In genomic region chr11:112558691-112559090, GRCh38 we compare ENCODE assay signal across 12 cellular contexts.
"Had no signal": no experiment of that assay in that cellular context is flagged by ENCODE, and none has a peak within 500 bp of the region (broad histone marks: within the 10 kb centered on the region; RNA-seq: fewer than 3 reads in every experiment).

No MANE protein-coding gene starts in this region.

- H3K9me3 ChIP-seq: body of pancreas, left lung, pancreas had no signal

- H3K36me3 ChIP-seq: left lung, neural progenitor cell, pancreas, WERI-Rb-1 had no signal

- H3K27me3 ChIP-seq: body of pancreas, left lung, neural progenitor cell, pancreas had no signal

- ATAC-seq: activated naive CD8-positive, alpha-beta T cell treated with anti-CD3 and anti-CD28 coated beads, Interleukin-2, amount 50 U/mL, for 24 hours; body of pancreas; left lung; pancreas; stimulated activated memory B cell treated with anti-CD40 and anti-IgM and Interleukin-4, amounts not matched to agents 10 μg/mL and 1 μg/mL and 100 μg/mL, for 72 hours had no signal

- H3K4me1 ChIP-seq: body of pancreas, left lung, neural progenitor cell, pancreas had no signal

- H3K4me3 ChIP-seq: body of pancreas, left lung, neural progenitor cell, pancreas had no signal

- H3K9ac ChIP-seq: neural progenitor cell had no signal

- H2AFZ ChIP-seq: neural progenitor cell had no signal

- H3K4me2 ChIP-seq: neural progenitor cell had no signal

- DNase-seq: activated CD4-positive, alpha-beta T cell treated with anti-CD3 and anti-CD28 coated beads, Interleukin-2, amount 50 U/mL, for 48 hours; activated naive CD4-positive, alpha-beta T cell treated with anti-CD3 and anti-CD28 coated beads for 36 hours; activated naive CD8-positive, alpha-beta T cell treated with anti-CD3 and anti-CD28 coated beads, Interleukin-2, amount 50 U/mL, for 24 hours; body of pancreas; effector memory CD4-positive, alpha-beta T cell; kidney; left lung; naive B cell; pancreas; WERI-Rb-1 had no signal

- H3K27ac ChIP-seq: body of pancreas, left lung, neural progenitor cell, pancreas, WERI-Rb-1 had no signal
